ENCODE assay signal across 22 cellular contexts in the genomic region with DNA sequence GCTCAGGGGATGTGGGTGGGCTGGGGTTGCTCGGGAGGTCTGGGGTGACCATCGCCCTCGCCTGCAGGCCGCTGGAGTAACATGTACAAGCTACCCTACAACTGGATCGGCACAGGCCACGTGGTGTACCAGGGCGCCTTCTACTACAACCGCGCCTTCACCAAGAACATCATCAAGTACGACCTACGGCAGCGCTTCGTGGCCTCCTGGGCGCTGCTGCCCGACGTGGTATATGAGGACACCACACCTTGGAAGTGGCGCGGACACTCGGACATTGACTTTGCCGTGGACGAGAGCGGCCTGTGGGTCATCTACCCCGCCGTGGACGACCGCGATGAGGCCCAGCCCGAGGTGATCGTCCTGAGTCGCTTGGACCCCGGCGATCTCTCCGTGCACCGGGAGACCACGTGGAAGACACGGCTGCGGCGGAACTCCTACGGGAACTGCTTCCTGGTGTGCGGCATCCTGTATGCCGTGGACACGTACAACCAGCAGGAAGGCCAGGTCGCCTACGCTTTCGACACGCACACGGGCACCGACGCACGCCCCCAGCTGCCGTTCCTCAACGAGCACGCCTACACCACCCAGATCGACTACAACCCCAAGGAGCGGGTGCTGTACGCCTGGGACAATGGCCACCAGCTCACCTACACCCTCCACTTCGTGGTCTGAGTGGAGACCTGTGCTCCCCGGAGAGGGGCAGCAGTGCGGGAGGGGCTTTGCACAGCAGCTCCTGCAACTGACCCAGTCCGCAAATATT. TPM values are rescaled to one million over a fixed set of nuclear protein-coding genes. Genes with fewer than 3 reads are reported as not detected.
DNase-seq lines count a peak whose midpoint lies in the region; TF ChIP-seq lines count a peak whose summit lies in the region.
"Had no signal": no experiment of that assay in that cellular context is flagged by ENCODE, and none has a peak within 500 bp of the region (broad histone marks: within the 10 kb centered on the region; RNA-seq: fewer than 3 reads in every experiment).

No MANE protein-coding gene starts in this region.

- in situ Hi-C loops in G401 (cut with HindIII; ENCODE audit: low sequenced_read_pairs), result no loop called here

- TF ChIP-seq CTCF in Caco-2 (IDR thresholded peaks at IDR 0.05; ENCODE audit: insufficient read depth in 1 of 2, low read depth in 1 of 2, low read length in 1 of 2, severe bottlenecking in 1 of 2, unreplicated experiment in 1 of 2) (no peak), osteocyte (IDR thresholded peaks at IDR 0.05) (no peak), GM20000 (IDR thresholded peaks at IDR 0.05; ENCODE audit: extremely low read depth, missing control alignments) (no peak)

- H3K36me3 ChIP-seq in Caco-2 (ENCODE audit: control insufficient read depth, insufficient read depth, low read length), result no peaks in the 10 kb centered on the region
- peaks cover 17% of the 10 kb centered on the region for H3K36me3 ChIP-seq in NT2/D1 (ENCODE audit: insufficient read depth, insufficient read length, low read length)
- H3K36me3 ChIP-seq: ascending aorta, left lung had no signal

- H3K4me1 Mint-ChIP-seq in Caco-2 (ENCODE audit: low read depth, unreplicated experiment), result peaks cover 30% of the 10 kb centered on the region
- H3K4me1 Mint-ChIP-seq in osteocyte (ENCODE audit: unreplicated experiment), result peaks cover 40% of the 10 kb centered on the region
- H3K4me1 Mint-ChIP-seq: activated CD4-positive, alpha-beta T cell treated with anti-CD3 and anti-CD28 coated beads for 36 hours; activated naive CD4-positive, alpha-beta T cell treated with anti-CD3 and anti-CD28 coated beads, Interleukin-2, amount 50 U/mL, for 24 hours had no signal

- POLR2A ChIA-PET in Caco-2 (lab: Charles Lee), result no interaction called here

- peaks cover 4% of the 10 kb centered on the region for H3K36me3 Mint-ChIP-seq in Caco-2 (ENCODE audit: insufficient read depth, unreplicated experiment)
- H3K36me3 Mint-ChIP-seq in osteocyte (ENCODE audit: unreplicated experiment), result peaks cover 14% of the 10 kb centered on the region
- H3K36me3 Mint-ChIP-seq: activated naive CD4-positive, alpha-beta T cell treated with anti-CD3 and anti-CD28 coated beads, Interleukin-2, amount 50 U/mL, for 24 hours had no signal

- H3K27ac Mint-ChIP-seq in Caco-2 (ENCODE audit: unreplicated experiment) (peak overlapping the region; percentile 86), osteocyte (ENCODE audit: unreplicated experiment) (peak overlapping the region; percentile 92)
- H3K27ac Mint-ChIP-seq: activated CD4-positive, alpha-beta T cell treated with anti-CD3 and anti-CD28 coated beads for 36 hours; activated naive CD4-positive, alpha-beta T cell treated with anti-CD3 and anti-CD28 coated beads, Interleukin-2, amount 50 U/mL, for 24 hours; effector memory CD8-positive, alpha-beta T cell had no signal

- H3K4me3 ChIP-seq in Caco-2 (ENCODE audit: low read depth, low read length), result no peak overlapping the region
- no peak overlapping the region for H3K4me3 ChIP-seq in NT2/D1 (ENCODE audit: insufficient read length, low read depth)
- H3K4me3 ChIP-seq: ascending aorta, left lung had no signal

- peak overlapping the region; percentile 44 for H3K9ac ChIP-seq in NT2/D1 (ENCODE audit: insufficient read length, low read depth)

- peak overlapping the region; percentile 82 for H3K27ac ChIP-seq in epithelial cell of prostate
- H3K27ac ChIP-seq: ascending aorta, left lung had no signal

- DNase-seq in Caco-2, result no peak
- no peak for DNase-seq in NT2/D1 (ENCODE audit: low read depth, low spot score)
- no peak for DNase-seq in epithelial cell of prostate (ENCODE audit: low read depth, low spot score)
- DNase-seq in osteocyte (ENCODE audit: extremely low spot score, unreplicated experiment), result no peak
- DNase-seq in cerebellum (ENCODE audit: low spot score), result no peak
- DNase-seq in GM20000 (ENCODE audit: low spot score), result no peak
- DNase-seq in G401 (ENCODE audit: low spot score), result no peak
- no peak for DNase-seq in NCI-H446 (lab: John Stamatoyannopoulos, UW)
- DNase-seq: activated CD4-positive, alpha-beta T cell treated with anti-CD3 and anti-CD28 coated beads for 36 hours; DMS 273 treated with DMSO at 0.1 percent for 48 hours; effector memory CD8-positive, alpha-beta T cell; NCI-H1436; NCI-H2171 treated with DMSO at 0.1 percent for 48 hours; NCI-H69; nucleus accumbens; SHP77; T-helper 1 cell had no signal

- H3K9me3 ChIP-seq in Caco-2, result no peaks in the 10 kb centered on the region
- H3K9me3 ChIP-seq in NT2/D1 (ENCODE audit: insufficient read depth, low read length), result no peaks in the 10 kb centered on the region
- H3K9me3 ChIP-seq: ascending aorta, left lung had no signal

- H3K4me1 ChIP-seq in Caco-2 (peaks cover 34% of the 10 kb centered on the region), NT2/D1 (ENCODE audit: insufficient read depth, insufficient read length) (peaks cover 37% of the 10 kb centered on the region)
- H3K4me1 ChIP-seq: ascending aorta, left lung had no signal

- H3K27me3 Mint-ChIP-seq in Caco-2 (ENCODE audit: insufficient read depth, unreplicated experiment) (no peaks in the 10 kb centered on the region), osteocyte (ENCODE audit: unreplicated experiment) (no peaks in the 10 kb centered on the region)
- H3K27me3 Mint-ChIP-seq: activated CD4-positive, alpha-beta T cell treated with anti-CD3 and anti-CD28 coated beads for 36 hours; activated naive CD4-positive, alpha-beta T cell treated with anti-CD3 and anti-CD28 coated beads, Interleukin-2, amount 50 U/mL, for 24 hours had no signal

- CTCF ChIA-PET in Caco-2 (lab: Charles Lee), result interaction anchor here (1.4 to 1.5 kb wide), 2 partner anchors 33 to 39 kb away, joined by 3 to 9 read pairs; partner anchors contain the start of genes NR6A1 and OLFML2A

- H3K27me3 ChIP-seq in Caco-2 (replicated peaks; ENCODE audit: control insufficient read depth, insufficient read depth, low read length) (no peaks in the 10 kb centered on the region), NT2/D1 (ENCODE audit: insufficient read depth, insufficient read length) (no peaks in the 10 kb centered on the region)
- H3K27me3 ChIP-seq: ascending aorta, left lung had no signal

- BruUV-seq in Caco-2 (replicated peaks; lab: Mats Ljungman, UMichigan), result no TSS peak

- H3K9me3 Mint-ChIP-seq in Caco-2 (ENCODE audit: unreplicated experiment) (no peaks in the 10 kb centered on the region), osteocyte (ENCODE audit: unreplicated experiment) (no peaks in the 10 kb centered on the region)
- H3K9me3 Mint-ChIP-seq: activated naive CD4-positive, alpha-beta T cell treated with anti-CD3 and anti-CD28 coated beads, Interleukin-2, amount 50 U/mL, for 24 hours; effector memory CD8-positive, alpha-beta T cell had no signal

- intact Hi-C loops in Caco-2 (cut with micrococcal nuclease; ENCODE audit: unreplicated experiment), result no loop called here

- H3K4me3 Mint-ChIP-seq in Caco-2 (ENCODE audit: unreplicated experiment) (no peak overlapping the region), osteocyte (ENCODE audit: unreplicated experiment) (no peak overlapping the region)
- H3K4me3 Mint-ChIP-seq: activated CD4-positive, alpha-beta T cell treated with anti-CD3 and anti-CD28 coated beads for 36 hours; activated naive CD4-positive, alpha-beta T cell treated with anti-CD3 and anti-CD28 coated beads, Interleukin-2, amount 50 U/mL, for 24 hours; effector memory CD8-positive, alpha-beta T cell had no signal

RNA-seq across cellular contexts. Expression of gene OLFML2A, which starts 33.0 kb away (rescaled TPM):
- total RNA-seq in Caco-2 (2022) (1.1 and 1.2 TPM in 2 replicates), osteocyte (146 and 169 TPM in 2 replicates), cerebellum (5.4 TPM)
- 9.4 and 12.0 TPM in 2 replicates for total RNA-seq in G401 (2014; rRNA removed; shearing (Covaris generic))
- total RNA-seq: HT-29 had no signal

RNA-seq across cellular contexts. Expression of gene NR6A1, which starts 38.8 kb away (rescaled TPM):
- total RNA-seq in Caco-2 (2022), result 30.6 and 33.6 TPM in 2 replicates
- 0.56 and 0.78 TPM in 2 replicates for total RNA-seq in osteocyte
- 2.9 TPM for total RNA-seq in cerebellum
- total RNA-seq in G401 (2014; rRNA removed; shearing (Covaris generic)), result 25.4 and 32.1 TPM in 2 replicates

RNA-seq across cellular contexts. Expression of gene WDR38, which starts 43.3 kb away (rescaled TPM):
- total RNA-seq in Caco-2 (2022), result not detected in 2 replicates
- total RNA-seq in osteocyte, result not detected in 2 replicates
- total RNA-seq in cerebellum, result 0.27 TPM
- total RNA-seq in G401 (2014; rRNA removed; shearing (Covaris generic)), result 0.62 TPM in 1 of 2 replicates, not detected in the other
- total RNA-seq: activated CD4-positive, alpha-beta T cell treated with anti-CD3 and anti-CD28 coated beads for 36 hours; ascending aorta; H4; HT-29 had no signal

RNA-seq across cellular contexts. Expression of gene RPL35, which starts 51.8 kb away (rescaled TPM):
- total RNA-seq in Caco-2 (2022) (1,528 and 1,598 TPM in 2 replicates), osteocyte (885 and 912 TPM in 2 replicates), cerebellum (401 TPM)
- total RNA-seq in G401 (2014; rRNA removed; shearing (Covaris generic)), result 2,015 and 3,321 TPM in 2 replicates

RNA-seq across cellular contexts. Expression of gene ARPC5L, which starts 52.0 kb away (rescaled TPM):
- total RNA-seq in Caco-2 (2022), result 59.0 and 60.1 TPM in 2 replicates
- total RNA-seq in osteocyte, result 22.5 and 22.8 TPM in 2 replicates
- total RNA-seq in cerebellum, result 13.8 TPM
- total RNA-seq in G401 (2014; rRNA removed; shearing (Covaris generic)), result 29.4 and 46.0 TPM in 2 replicates

Comparison
In these comparisons a context has a peak if more than half of its experiments do, and no peak if none do; other contexts are left out.
1. RNA of gene OLFML2A, which starts 33.0 kb away (total RNA-seq): 146 to 169 TPM in osteocyte; 9.4 to 12.0 TPM in G401, 5.4 TPM in cerebellum (single experiment) and 1.1 to 1.2 TPM in Caco-2; every median in the first group is over 10 times any median in the second.